8 cellular contexts compared by ENCODE assay signal in genomic region chr10:102644646-102645387, GRCh38. TPM values are rescaled to one million over a fixed set of nuclear protein-coding genes. Genes with fewer than 3 reads are reported as not detected.
DNase-seq lines count a peak whose midpoint lies in the region; ATAC-seq and TF ChIP-seq lines count a peak whose summit lies in the region.

No MANE protein-coding gene starts in this region.

- H3K9me3 Mint-ChIP-seq in activated naive CD8-positive, alpha-beta T cell treated with anti-CD3 and anti-CD28 coated beads, Interleukin-2, amount 10 ng/mL, durations not matched to agents 7 days and 5 days = no peaks in the 10 kb centered on the region

- POLR2A ChIA-PET in activated naive CD8-positive, alpha-beta T cell treated with anti-CD3 and anti-CD28 coated beads, Interleukin-2, amount 10 ng/mL, durations not matched to agents 7 days and 5 days (lab: Charles Lee) = interaction anchor here (0.6 to 3.9 kb wide), 19 partner anchors 9 to 799 kb away, joined by 3 to 73 read pairs (median 7); partner anchors contain the start of genes ACTR1A, ARL3 and SFXN2

- H3K27ac ChIP-seq in cardiac muscle cell (peak overlapping the region; percentile 96), parathyroid adenoma (peak overlapping the region; percentile 99), upper lobe of left lung (peak overlapping the region; percentile 97 to 100 (median 99))

- H3K27me3 ChIP-seq in MG63 (no peaks in the 10 kb centered on the region), cardiac muscle cell (no peaks in the 10 kb centered on the region), parathyroid adenoma (ENCODE audit: control insufficient read depth, insufficient read depth, low read length) (no peaks in the 10 kb centered on the region), upper lobe of left lung (no peaks in the 10 kb centered on the region)

- H3K4me1 Mint-ChIP-seq in activated naive CD8-positive, alpha-beta T cell treated with anti-CD3 and anti-CD28 coated beads, Interleukin-2, amount 10 ng/mL, durations not matched to agents 7 days and 5 days = peaks cover 39% of the 10 kb centered on the region

- H2AFZ ChIP-seq in parathyroid adenoma = no peak overlapping the region

- peak in 1 of 4 donors; percentile 29 for TF ChIP-seq POLR2A in upper lobe of left lung (IDR thresholded peaks at IDR 0.05)

- peak overlapping the region; percentile 96 for H3K4me2 ChIP-seq in parathyroid adenoma (ENCODE audit: low read length)

- 0% methylated on average over 4 to 7 of the region's 62 CpGs for WGBS in upper lobe of left lung, 2 donors

- ATAC-seq in activated naive CD8-positive, alpha-beta T cell treated with anti-CD3 and anti-CD28 coated beads, Interleukin-2, amount 10 ng/mL, durations not matched to agents 7 days and 5 days (ENCODE audit: low read depth) = peak; percentile 16
- ATAC-seq in upper lobe of left lung (ENCODE audit: low FRiP score in 2 of 2) (peak; percentile 9 to 21), HG03571 (IDR thresholded peaks at IDR 0.05; ENCODE audit: unreplicated experiment) (no peak)

- H3K36me3 ChIP-seq in MG63 = peaks cover 26% of the 10 kb centered on the region
- H3K36me3 ChIP-seq in cardiac muscle cell = no peaks in the 10 kb centered on the region
- H3K36me3 ChIP-seq in parathyroid adenoma (ENCODE audit: control insufficient read depth, insufficient read depth, low read length) = no peaks in the 10 kb centered on the region
- H3K36me3 ChIP-seq in upper lobe of left lung = peaks cover 0 to 4% (median 0%) of the 10 kb centered on the region in 4 donors

- H3K36me3 Mint-ChIP-seq in activated naive CD8-positive, alpha-beta T cell treated with anti-CD3 and anti-CD28 coated beads, Interleukin-2, amount 10 ng/mL, durations not matched to agents 7 days and 5 days = peaks cover 8% of the 10 kb centered on the region

- no peaks in the 10 kb centered on the region for H3K9me3 ChIP-seq in MG63
- H3K9me3 ChIP-seq in cardiac muscle cell (ENCODE audit: low read depth) = no peaks in the 10 kb centered on the region
- no peaks in the 10 kb centered on the region for H3K9me3 ChIP-seq in parathyroid adenoma (ENCODE audit: control insufficient read depth, low read length)
- no peaks in the 10 kb centered on the region for H3K9me3 ChIP-seq in upper lobe of left lung

- peak; percentile 71 for DNase-seq in G401 (ENCODE audit: low spot score)
- peak; percentile 84 for DNase-seq in MG63
- peak; percentile 86 for DNase-seq in SK-N-DZ (ENCODE audit: low spot score)
- DNase-seq in activated naive CD8-positive, alpha-beta T cell treated with anti-CD3 and anti-CD28 coated beads, Interleukin-2, amount 10 ng/mL, durations not matched to agents 7 days and 5 days = peak; percentile 84
- peak; percentile 75 to 85 for DNase-seq in cardiac muscle cell (ENCODE audit: low read depth in 1 of 2, low spot score in 1 of 2)
- peak; percentile 91 to 95 for DNase-seq in upper lobe of left lung

- peak overlapping the region; percentile 79 for H3K4me3 ChIP-seq in MG63
- peak overlapping the region; percentile 74 for H3K4me3 ChIP-seq in cardiac muscle cell
- peak overlapping the region; percentile 82 for H3K4me3 ChIP-seq in parathyroid adenoma (ENCODE audit: low read depth, low read length)
- H3K4me3 ChIP-seq in upper lobe of left lung = peak overlapping the region; percentile 71 to 97 (median 84)

- peak in 1 of 4 donors; percentile 58 for TF ChIP-seq EP300 in upper lobe of left lung (IDR thresholded peaks at IDR 0.05)

- H3K4me3 Mint-ChIP-seq in activated naive CD8-positive, alpha-beta T cell treated with anti-CD3 and anti-CD28 coated beads, Interleukin-2, amount 10 ng/mL, durations not matched to agents 7 days and 5 days = peak overlapping the region; percentile 87

- TF ChIP-seq CTCF in cardiac muscle cell (IDR thresholded peaks at IDR 0.05; ENCODE audit: low read depth, low read length) (peak; percentile 58), parathyroid adenoma (IDR thresholded peaks at IDR 0.05) (peak; percentile 86), upper lobe of left lung (IDR thresholded peaks at IDR 0.05) (peak; percentile 53 to 94 (median 89))

- peaks cover 26% of the 10 kb centered on the region for H3K4me1 ChIP-seq in cardiac muscle cell (ENCODE audit: low read depth)
- H3K4me1 ChIP-seq in parathyroid adenoma = peaks cover 29% of the 10 kb centered on the region
- H3K4me1 ChIP-seq in upper lobe of left lung = peaks cover 34 to 39% (median 34%) of the 10 kb centered on the region in 4 donors

- peaks cover 58% of the 10 kb centered on the region for H3K79me2 ChIP-seq in parathyroid adenoma

- no peaks in the 10 kb centered on the region for H3K27me3 Mint-ChIP-seq in activated naive CD8-positive, alpha-beta T cell treated with anti-CD3 and anti-CD28 coated beads, Interleukin-2, amount 10 ng/mL, durations not matched to agents 7 days and 5 days

- in situ Hi-C loops in G401 (cut with HindIII; ENCODE audit: low sequenced_read_pairs) = no loop called here

- H3K9ac ChIP-seq in parathyroid adenoma = peak overlapping the region; percentile 87

- H3K27ac Mint-ChIP-seq in activated naive CD8-positive, alpha-beta T cell treated with anti-CD3 and anti-CD28 coated beads, Interleukin-2, amount 10 ng/mL, durations not matched to agents 7 days and 5 days = peak overlapping the region; percentile 94

RNA-seq across cellular contexts. Expression of gene TRIM8, which starts 0.5 kb away (rescaled TPM):
- total RNA-seq in G401 (2014; rRNA removed; shearing (Covaris generic)) = 30.2 and 44.4 TPM in 2 replicates
- 27.8 and 40.9 TPM in 2 replicates for total RNA-seq in MG63 (2014; rRNA removed; shearing (Covaris generic); ENCODE audit: low replicate concordance)
- polyA plus RNA-seq in SK-N-DZ (2014; cell fraction: cytosol; rRNA removed) = 32.2 and 35.3 TPM in 2 replicates
- 24.5 and 41.7 TPM in 2 replicates for polyA plus RNA-seq in SK-N-DZ (2014; cell fraction: nucleus; rRNA removed)
- total RNA-seq in activated naive CD8-positive, alpha-beta T cell treated with anti-CD3 and anti-CD28 coated beads, Interleukin-2, amount 10 ng/mL, durations not matched to agents 7 days and 5 days = 10 to 100 TPM; 54.7 to 55.1 TPM
- 100 and 130 TPM in 2 replicates for total RNA-seq in cardiac muscle cell
- 59.8 and 65.6 TPM in 2 replicates for polyA plus RNA-seq in cardiac muscle cell
- 100 to 1,000 TPM; 162 to 279 (median 177) TPM for total RNA-seq in upper lobe of left lung
